11 cellular contexts compared by ENCODE assay signal in the genomic region with DNA sequence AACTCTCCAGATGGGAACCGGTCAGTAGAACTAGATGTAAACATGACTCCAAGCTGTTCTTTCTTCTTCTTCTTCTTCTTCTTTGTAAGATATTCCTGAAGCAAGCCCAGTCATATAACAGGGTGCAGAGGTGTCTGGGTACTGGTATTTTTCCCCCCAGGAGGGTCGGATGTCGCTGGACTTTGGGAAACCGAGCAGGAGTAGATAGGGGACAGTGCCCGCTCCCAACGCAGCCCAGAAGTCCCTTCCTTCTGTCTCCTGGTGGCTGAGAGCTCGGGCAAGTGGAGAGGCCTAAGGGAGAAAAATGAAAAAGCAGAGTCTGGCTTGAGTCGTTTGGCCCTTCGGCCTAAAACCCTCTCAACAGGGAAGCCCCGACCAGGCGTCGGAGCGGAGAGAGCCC. TPM values are rescaled to one million over a fixed set of nuclear protein-coding genes. Genes with fewer than 3 reads are reported as not detected.
"Had no signal": no experiment of that assay in that cellular context is flagged by ENCODE, and none has a peak within 500 bp of the region (broad histone marks: within the 10 kb centered on the region; RNA-seq: fewer than 3 reads in every experiment).

No MANE protein-coding gene starts in this region.

RNA-seq across cellular contexts. Expression of gene HOXC4, which starts 25.5 kb away (rescaled TPM):
- total RNA-seq: bronchial epithelial cell, chondrocyte, dermis microvascular lymphatic vessel endothelial cell, Right ventricle myocardium superior had no signal

RNA-seq across cellular contexts. Expression of gene HOXC5, which starts 46.3 kb away (rescaled TPM):
- total RNA-seq: activated naive CD4-positive, alpha-beta T cell treated with anti-CD3 and anti-CD28 coated beads for 36 hours; activated T-helper 17 cell treated with anti-CD3 and anti-CD28 coated beads, Interleukin-2, amount 50 U/mL, for 72 hours; bronchial epithelial cell; chondrocyte; dermis microvascular lymphatic vessel endothelial cell; pancreas; Right ventricle myocardium superior; spleen; T-helper 1 cell treated with Interleukin-12 subunit alpha and Interleukin-12 subunit beta and Interleukin-4 antibody, amounts not matched to agents 30 ng/mL and 1 ng/mL, for 36 hours; vagina had no signal

RNA-seq across cellular contexts. Expression of gene HOXC6, which starts 50.9 kb away (rescaled TPM):
- total RNA-seq: activated naive CD4-positive, alpha-beta T cell treated with anti-CD3 and anti-CD28 coated beads for 36 hours; activated T-helper 17 cell treated with anti-CD3 and anti-CD28 coated beads, Interleukin-2, amount 50 U/mL, for 72 hours; bronchial epithelial cell; chondrocyte; dermis microvascular lymphatic vessel endothelial cell; right atrium auricular region; T-helper 1 cell treated with Interleukin-12 subunit alpha and Interleukin-12 subunit beta and Interleukin-4 antibody, amounts not matched to agents 30 ng/mL and 1 ng/mL, for 36 hours; vagina had no signal
